ENCODE assay signal across 10 cellular contexts in genomic region chr19:6772028-6772865, GRCh38. TPM values are rescaled to one million over a fixed set of nuclear protein-coding genes. Genes with fewer than 3 reads are reported as not detected.
DNase-seq lines count a peak whose midpoint lies in the region; ATAC-seq, FAIRE-seq and TF ChIP-seq lines count a peak whose summit lies in the region.
"Had no signal": no experiment of that assay in that cellular context is flagged by ENCODE, and none has a peak within 500 bp of the region (broad histone marks: within the 10 kb centered on the region; RNA-seq: fewer than 3 reads in every experiment).

Gene VAV1, plus strand, starts transcription at chr19:6772708. Its CDS starts 100 bp downstream, at chr19:6772808.

- H3K9me3 ChIP-seq in liver (ENCODE audit: control insufficient read depth in 4 of 4, low read length in 3 of 4), result no peaks in the 10 kb centered on the region
- H3K9me3 ChIP-seq in HepG2 (ENCODE audit: low read length), result no peaks in the 10 kb centered on the region
- H3K9me3 ChIP-seq in mesenchymal stem cell (ENCODE audit: control insufficient read depth, low read length), result no peaks in the 10 kb centered on the region

- BruUV-seq in HepG2 (replicated peaks; lab: Mats Ljungman, UMichigan), result no TSS peak

- no peak within 1 kb of the TSS for H3K4ac ChIP-seq in mesenchymal stem cell (ENCODE audit: low read depth in 1 of 2, low read length in 2 of 2)

- no peak within 1 kb of the TSS for H3K18ac ChIP-seq in mesenchymal stem cell (ENCODE audit: low read depth in 1 of 2, low read length in 2 of 2)

- H2BK12ac ChIP-seq in mesenchymal stem cell (ENCODE audit: low read length in 2 of 2), result no peak within 1 kb of the TSS

- TF ChIP-seq CTCF in liver (IDR thresholded peaks at IDR 0.05; ENCODE audit: low read depth, low read length, missing input control) (peak; percentile 14), HepG2 (CRISPR knock-in tag; IDR thresholded peaks at IDR 0.05) (no peak)

- H3K9ac ChIP-seq in liver (ENCODE audit: low read depth in 1 of 2, low read length in 2 of 2) (peak within 1 kb of the TSS; percentile 45 to 55), HepG2 (ENCODE audit: insufficient read depth, low read depth, low read length) (no peak within 1 kb of the TSS), mesenchymal stem cell (ENCODE audit: low read length) (no peak within 1 kb of the TSS)

- H4K8ac ChIP-seq in mesenchymal stem cell (ENCODE audit: low read length), result no peak within 1 kb of the TSS

- H2AFZ ChIP-seq in HepG2 (ENCODE audit: low read length), result no peak within 1 kb of the TSS
- no peak within 1 kb of the TSS for H2AFZ ChIP-seq in mesenchymal stem cell (ENCODE audit: low read depth, low read length)

- H3K79me2 ChIP-seq in HepG2 (ENCODE audit: insufficient read depth, low read length), result no peaks in the 10 kb centered on the region

- peaks cover under 1 to 9% (median 6%) of the 10 kb centered on the region in 4 donors for H3K4me1 ChIP-seq in liver (ENCODE audit: control insufficient read depth in 4 of 4, insufficient read depth in 4 of 4, low read length in 3 of 4)
- peaks cover 9% of the 10 kb centered on the region for H3K4me1 ChIP-seq in HepG2 (ENCODE audit: insufficient read depth, low read length)
- H3K4me1 ChIP-seq in mesenchymal stem cell (ENCODE audit: control insufficient read depth, insufficient read depth, low read depth, low read length), result peaks cover 7% of the 10 kb centered on the region

- no peak for FAIRE-seq in HepG2 (lab: Jason Lieb, UNC)

- H4K20me1 ChIP-seq in HepG2 (ENCODE audit: insufficient read depth, low read length), result no peaks in the 10 kb centered on the region

- H3K14ac ChIP-seq in mesenchymal stem cell (ENCODE audit: low read length in 2 of 2), result no peak within 1 kb of the TSS

- H3K36me3 ChIP-seq in liver (ENCODE audit: control insufficient read depth in 4 of 4, insufficient read depth in 3 of 4, low read depth in 1 of 4, low read length in 3 of 4) (no peaks in the 10 kb centered on the region), HepG2 (replicated peaks in 1 of 2; ENCODE audit: control insufficient read depth in 1 of 2, insufficient read depth in 2 of 2, low read length in 2 of 2) (no peaks in the 10 kb centered on the region), mesenchymal stem cell (ENCODE audit: control insufficient read depth in 1 of 2, insufficient read depth in 2 of 2, low read depth in 1 of 2, low read length in 2 of 2) (no peaks in the 10 kb centered on the region)
- H3K36me3 ChIP-seq: cardiac muscle cell had no signal

- TF ChIP-seq RAD21 in liver (IDR thresholded peaks at IDR 0.05), result no peak
- no peak for TF ChIP-seq RAD21 in HepG2 (CRISPR knock-in tag; IDR thresholded peaks at IDR 0.05)

- H3K27me3 ChIP-seq in liver (ENCODE audit: control insufficient read depth in 4 of 4, insufficient read depth in 4 of 4, low read length in 3 of 4) (no peaks in the 10 kb centered on the region), HepG2 (ENCODE audit: control insufficient read depth in 1 of 2, insufficient read depth in 2 of 2, low read length in 2 of 2) (no peaks in the 10 kb centered on the region), layer of hippocampus (ENCODE audit: control insufficient read depth, insufficient read depth, low read length) (peaks cover 3% of the 10 kb centered on the region), mesenchymal stem cell (ENCODE audit: control insufficient read depth in 1 of 2, insufficient read depth in 1 of 2, low read length in 2 of 2) (peaks cover 11 to 20% of the 10 kb centered on the region in 2 experiments)

- no peak within 1 kb of the TSS for H2AK5ac ChIP-seq in mesenchymal stem cell (ENCODE audit: low read length, severe bottlenecking)

- no peaks in the 10 kb centered on the region for H3K79me1 ChIP-seq in mesenchymal stem cell (replicated peaks; ENCODE audit: low read length, poor library complexity, severe bottlenecking)

- ATAC-seq in HepG2 (no peak), GM19467 (IDR thresholded peaks at IDR 0.05; ENCODE audit: unreplicated experiment) (no peak)

- H2BK5ac ChIP-seq in mesenchymal stem cell (ENCODE audit: low read depth, low read length, poor library complexity, severe bottlenecking), result no peak within 1 kb of the TSS

- no peak within 1 kb of the TSS for H2BK15ac ChIP-seq in mesenchymal stem cell (ENCODE audit: low read depth, poor library complexity, severe bottlenecking)

- CTCF ChIA-PET in HepG2 (lab: Yijun Ruan, JAX; ENCODE audit: low intra/inter-chr PET ratio, low total read pairs), result no interaction called here

- H3K23ac ChIP-seq in mesenchymal stem cell (ENCODE audit: low read length in 2 of 2), result no peak within 1 kb of the TSS

- in situ Hi-C loops in HepG2 (cut with HindIII; ENCODE audit: extremely low pct_ligation_motif_present, low pct_unique_long_range_greater_than_20kb), result no loop called here

- TF ChIP-seq EP300 in HepG2 (IDR thresholded peaks at IDR 0.05; ENCODE audit: low read depth in 2 of 2, low read length in 2 of 2) (no peak), HepG2 (CRISPR knock-in tag; IDR thresholded peaks at IDR 0.05; ENCODE audit: borderline replicate concordance) (no peak)

- intact Hi-C loops in HepG2 (cut with micrococcal nuclease; ENCODE audit: unreplicated experiment), result no loop called here

- H3K27ac ChIP-seq in liver (ENCODE audit: low read depth in 1 of 2, low read length in 2 of 2) (peak within 1 kb of the TSS; percentile 56 to 72), HepG2 (ENCODE audit: extremely low read length, insufficient read depth, low read length) (no peak within 1 kb of the TSS), layer of hippocampus (ENCODE audit: low read depth, low read length) (peak within 1 kb of the TSS; percentile 52), mesenchymal stem cell (ENCODE audit: low read length, poor library complexity, severe bottlenecking) (no peak within 1 kb of the TSS)
- H3K27ac ChIP-seq: cardiac muscle cell had no signal

- no peak for TF ChIP-seq POLR2A in HepG2 (IDR thresholded peaks at IDR 0.05; ENCODE audit: insufficient read depth in 1 of 2, low read depth in 2 of 2, low read length in 2 of 2)

- DNase-seq in HepG2 (ENCODE audit: low spot score) (no peak), SIG-M5 treated with dmso at 0.1 percent for 504 hours (lab: John Stamatoyannopoulos, UW; ENCODE audit: unreplicated experiment) (peak; percentile 89), mesenchymal stem cell (no peak)
- peak; percentile 75 for DNase-seq in activated effector memory CD4-positive, alpha-beta T cell treated with Interleukin-2 at 50 U/mL for 16 hours
- peak; percentile 67 for DNase-seq in stimulated activated CD8-positive, alpha-beta memory T cell treated with anti-CD3 and anti-CD28 coated beads, Interleukin-15, amount 100 ng/mL, for 1 hour (ENCODE audit: low read depth)

- H3K4me2 ChIP-seq in HepG2 (ENCODE audit: low read depth, low read length), result no peak within 1 kb of the TSS
- H3K4me2 ChIP-seq in mesenchymal stem cell (ENCODE audit: low read length, poor library complexity, severe bottlenecking), result no peak within 1 kb of the TSS

- no peak within 1 kb of the TSS for H2BK120ac ChIP-seq in mesenchymal stem cell (ENCODE audit: low read depth, low read length)

- WGBS in liver, result 51% methylated on average over 25 of the region's 25 CpGs
- WGBS in HepG2 (ENCODE audit: low lambda C conversion rate), result 51% methylated on average over 18 of the region's 25 CpGs
- WGBS in mesenchymal stem cell, result 90% methylated on average over 20 of the region's 25 CpGs

- H4K91ac ChIP-seq in mesenchymal stem cell (ENCODE audit: low read length), result no peak within 1 kb of the TSS

- POLR2A ChIA-PET in HepG2 (lab: Yijun Ruan, JAX), result no interaction called here

- H3K4me3 ChIP-seq in liver (ENCODE audit: low read depth in 1 of 3, low read length in 3 of 3) (peak within 1 kb of the TSS in 2 of 3 donors; percentile 31 to 43), HepG2 (replicated peaks in 1 of 3; ENCODE audit: insufficient read depth in 1 of 3, low read depth in 2 of 3, low read length in 3 of 3) (no peak within 1 kb of the TSS), mesenchymal stem cell (ENCODE audit: insufficient read depth in 1 of 2, low read depth in 1 of 2, low read length in 2 of 2) (no peak within 1 kb of the TSS)
- H3K4me3 ChIP-seq: cardiac muscle cell had no signal

TF ChIP-seq in liver, 16 proteins besides CTCF, POLR2A, EP300 and RAD21 (continues in another document):
- no peak for TF ChIP-seq ATF3 (IDR thresholded peaks at IDR 0.05)

TF ChIP-seq in HepG2, 621 proteins besides CTCF, POLR2A, EP300 and RAD21 (continues in another document):
- TF ChIP-seq ZFP82 (CRISPR knock-in tag; IDR thresholded peaks at IDR 0.05; ENCODE audit: borderline replicate concordance) (no peak), FOXO1 (CRISPR knock-in tag; IDR thresholded peaks at IDR 0.05) (no peak), RBAK (CRISPR knock-in tag; IDR thresholded peaks at IDR 0.05) (no peak), SALL1 (CRISPR knock-in tag; IDR thresholded peaks at IDR 0.05) (no peak)

RNA-seq across cellular contexts. Expression of gene VAV1, which starts in this region (rescaled TPM):
- total RNA-seq in liver (10 to 100 TPM in 1 of 2 donors, 1 to 10 TPM in 1; 6.3 to 13.3 TPM), HepG2 (2016; rRNA removed; fragmentation: Illumina TruSeq; extraction: Trizol) (not detected in 2 replicates)
- polyA plus RNA-seq in liver (1 to 10 TPM in 1 of 2 donors, under 1 TPM in 1; 0.60 to 2.0 TPM), HepG2 (2011; rRNA removed) (not detected in 2 replicates)
- not detected in 2 replicates for total RNA-seq in HepG2 (2016; cell fraction: cytosol; rRNA removed; fragmentation: Illumina TruSeq; extraction: Trizol; ENCODE audit: low read depth)
- not detected in 2 replicates for total RNA-seq in HepG2 (2016; cell fraction: insoluble cytoplasmic fraction; rRNA removed; fragmentation: Illumina TruSeq; extraction: Trizol)
- total RNA-seq in HepG2 (2016; cell fraction: membrane; rRNA removed; fragmentation: Illumina TruSeq; extraction: Trizol), result not detected in 2 replicates
- total RNA-seq in HepG2 (2016; cell fraction: nucleus; rRNA removed; fragmentation: Illumina TruSeq; extraction: Trizol), result not detected in 2 replicates
- not detected in 2 replicates for polyA plus RNA-seq in HepG2 (2011; cell fraction: cytosol; rRNA removed)
- polyA plus RNA-seq in HepG2 (2011; cell fraction: nucleus; rRNA removed), result 0.05 TPM in 1 of 2 replicates, not detected in the other
- polyA plus RNA-seq in HepG2 (2012), result not detected in 2 replicates
- not detected in 2 replicates for polyA plus RNA-seq in HepG2 (2016; cell fraction: cytosol; fragmentation: Illumina TruSeq; extraction: Trizol; ENCODE audit: low read depth)
- not detected in 2 replicates for polyA plus RNA-seq in HepG2 (2016; cell fraction: insoluble cytoplasmic fraction; fragmentation: Illumina TruSeq; extraction: Trizol; ENCODE audit: low read depth)
- not detected in 2 replicates for polyA plus RNA-seq in HepG2 (2016; cell fraction: membrane; fragmentation: Illumina TruSeq; extraction: Trizol; ENCODE audit: low read depth)
- polyA plus RNA-seq in HepG2 (2016; cell fraction: nucleus; fragmentation: Illumina TruSeq; extraction: Trizol; ENCODE audit: insufficient read depth, low read depth), result not detected in 2 replicates
- polyA minus RNA-seq in HepG2 (2011; rRNA and poly(A)+ RNA removed; ENCODE audit: low replicate concordance), result not detected in 2 replicates
- polyA minus RNA-seq in HepG2 (2011; cell fraction: cytosol; rRNA and poly(A)+ RNA removed), result not detected in 2 replicates
- polyA minus RNA-seq in HepG2 (2011; cell fraction: nucleus; rRNA and poly(A)+ RNA removed), result not detected in 2 replicates
- not detected for polyA plus RNA-seq in mesenchymal stem cell (2013, experiment 1 of 2)
- not detected for polyA plus RNA-seq in mesenchymal stem cell (2013, experiment 2 of 2)
- total RNA-seq: cardiac muscle cell had no signal
- polyA plus RNA-seq: AG04450, cardiac muscle cell had no signal

Comparison
In these comparisons a context has a peak if more than half of its experiments do, and no peak if none do; other contexts are left out.
1. RNA of gene VAV1 (total RNA-seq): 6.3 to 13.3 TPM in liver; not detected in HepG2; every median in the first group is over 4 times any median in the second.
2. H3K27ac ChIP-seq: peak in liver (2 of 2) and layer of hippocampus (single experiment); none in HepG2 (single experiment) and mesenchymal stem cell (single experiment).
3. H3K4me3 ChIP-seq: peak in liver (2 of 3); none in HepG2 (0 of 3) and mesenchymal stem cell (0 of 2).
4. H3K9ac ChIP-seq: peak in liver (2 of 2); none in HepG2 (single experiment) and mesenchymal stem cell (single experiment).
5. DNase-seq: peak in SIG-M5 treated with dmso at 0.1 percent for 504 hours (single experiment), activated effector memory CD4-positive, alpha-beta T cell treated with Interleukin-2 at 50 U/mL for 16 hours (single experiment) and stimulated activated CD8-positive, alpha-beta memory T cell treated with anti-CD3 and anti-CD28 coated beads, Interleukin-15, amount 100 ng/mL, for 1 hour (single experiment); none in HepG2 (single experiment) and mesenchymal stem cell (single experiment).